22 cellular contexts compared by ENCODE assay signal in genomic region chr1:168312718-168313604, GRCh38. TPM values are rescaled to one million over a fixed set of nuclear protein-coding genes. Genes with fewer than 3 reads are reported as not detected.
DNase-seq lines count a peak whose midpoint lies in the region; ATAC-seq and FAIRE-seq lines count a peak whose summit lies in the region.
"Had no signal": no experiment of that assay in that cellular context is flagged by ENCODE, and none has a peak within 500 bp of the region (broad histone marks: within the 10 kb centered on the region; RNA-seq: fewer than 3 reads in every experiment).

No MANE protein-coding gene starts in this region.

- peak; percentile 26 for DNase-seq in NK-92 treated with Interleukin-12 subunit alpha and Interleukin-12 subunit beta, amount 100 ng/mL, for 24 hours (lab: John Stamatoyannopoulos, UW)
- DNase-seq in NK-92 (lab: John Stamatoyannopoulos, UW; ENCODE audit: unreplicated experiment) (no peak), putamen (ENCODE audit: low spot score) (peak; percentile 20), small intestine (no peak), NCI-H1417 treated with DMSO at 0.1 percent for 48 hours (lab: John Stamatoyannopoulos, UW) (no peak)
- no peak for DNase-seq in activated T-helper 2 cell treated with anti-CD3 and anti-CD28 coated beads, Interferon-gamma antibody, Interleukin-2, Interleukin-4, amounts not matched to agents 10 μg/mL and 5 μg/mL and 100 μg/mL, durations not matched to agents 14 hours and 24 hours and 36 hours (ENCODE audit: low spot score)
- DNase-seq: activated T-cell treated with anti-CD3 and anti-CD28 coated beads, Interleukin-2, amount 50 U/mL, for 1 hour; CD4-positive, CD25-positive, alpha-beta regulatory T cell; GOT3; lower lobe of right lung; NCI-H1694 treated with DMSO at 0.1 percent for 48 hours; NCI-H510A treated with DMSO at 0.1 percent for 48 hours; nephron progenitor cell; retina; T-cell; uterus had no signal

- no peaks in the 10 kb centered on the region for H3K9me3 ChIP-seq in small intestine (ENCODE audit: control insufficient read depth, low read depth)
- H3K9me3 ChIP-seq: A549, ascending aorta, lower lobe of right lung, uterus had no signal

- H3K9me3 Mint-ChIP-seq in activated T-helper 2 cell treated with anti-CD3 and anti-CD28 coated beads, Interferon-gamma antibody, Interleukin-2, Interleukin-4, amounts not matched to agents 10 μg/mL and 5 μg/mL and 100 μg/mL, durations not matched to agents 14 hours and 24 hours and 36 hours = no peaks in the 10 kb centered on the region
- H3K9me3 Mint-ChIP-seq: IgD-negative memory B cell, nephron progenitor cell, T-cell had no signal

- H3K27me3 ChIP-seq in small intestine (ENCODE audit: control insufficient read depth in 2 of 2, insufficient read depth in 2 of 2, low read length in 2 of 2) = no peaks in the 10 kb centered on the region
- H3K27me3 ChIP-seq: ascending aorta, uterus had no signal

- H3K27me3 Mint-ChIP-seq in activated T-helper 2 cell treated with anti-CD3 and anti-CD28 coated beads, Interferon-gamma antibody, Interleukin-2, Interleukin-4, amounts not matched to agents 10 μg/mL and 5 μg/mL and 100 μg/mL, durations not matched to agents 14 hours and 24 hours and 36 hours (ENCODE audit: low read depth) = no peaks in the 10 kb centered on the region
- H3K27me3 Mint-ChIP-seq: CD4-positive, CD25-positive, alpha-beta regulatory T cell; IgD-negative memory B cell; T-cell had no signal

- H3K4me3 Mint-ChIP-seq in activated T-helper 2 cell treated with anti-CD3 and anti-CD28 coated beads, Interferon-gamma antibody, Interleukin-2, Interleukin-4, amounts not matched to agents 10 μg/mL and 5 μg/mL and 100 μg/mL, durations not matched to agents 14 hours and 24 hours and 36 hours (ENCODE audit: low read depth) = no peak overlapping the region
- H3K4me3 Mint-ChIP-seq: CD4-positive, CD25-positive, alpha-beta regulatory T cell; IgD-negative memory B cell; nephron progenitor cell; T-cell had no signal

- H3K27ac ChIP-seq in small intestine (ENCODE audit: low read depth in 1 of 2, low read length in 1 of 2) = no peak overlapping the region
- H3K27ac ChIP-seq: ascending aorta, lower lobe of right lung, uterus had no signal

- H3K36me3 ChIP-seq in small intestine (ENCODE audit: control insufficient read depth in 2 of 2, insufficient read depth in 2 of 2, low read length in 2 of 2) = peaks cover 0 to 3% of the 10 kb centered on the region in 2 donors
- H3K36me3 ChIP-seq: uterus had no signal

- no peaks in the 10 kb centered on the region for H3K4me1 ChIP-seq in small intestine (ENCODE audit: control insufficient read depth in 2 of 2, insufficient read depth in 1 of 2, low read depth in 1 of 2, low read length in 1 of 2)
- H3K4me1 ChIP-seq: A549, ascending aorta, lower lobe of right lung, uterus had no signal

- peaks cover 29% of the 10 kb centered on the region for H3K4me1 Mint-ChIP-seq in activated T-helper 2 cell treated with anti-CD3 and anti-CD28 coated beads, Interferon-gamma antibody, Interleukin-2, Interleukin-4, amounts not matched to agents 10 μg/mL and 5 μg/mL and 100 μg/mL, durations not matched to agents 14 hours and 24 hours and 36 hours (ENCODE audit: low read depth)
- H3K4me1 Mint-ChIP-seq: CD4-positive, CD25-positive, alpha-beta regulatory T cell; IgD-negative memory B cell; nephron progenitor cell had no signal

- no peak overlapping the region for H3K4me3 ChIP-seq in small intestine (ENCODE audit: low read depth in 1 of 2, low read length in 2 of 2)
- H3K4me3 ChIP-seq: A549, ascending aorta, lower lobe of right lung, uterus had no signal

- FAIRE-seq in small intestine (lab: Jason Lieb, UNC) = no peak
- FAIRE-seq: A549, G401.6 had no signal

- ATAC-seq in HG03378 (IDR thresholded peaks at IDR 0.05; ENCODE audit: unreplicated experiment) (peak; percentile 56), GM18861 (IDR thresholded peaks at IDR 0.05; ENCODE audit: unreplicated experiment) (no peak)
- ATAC-seq: T-cell had no signal

- 91 to 93% (median 91%) methylated on average over 12 of the region's 12 CpGs for WGBS in small intestine, 3 donors

- intact Hi-C loops in activated T-helper 2 cell treated with anti-CD3 and anti-CD28 coated beads, Interferon-gamma antibody, Interleukin-2, Interleukin-4, amounts not matched to agents 10 μg/mL and 5 μg/mL and 100 μg/mL, durations not matched to agents 14 hours and 24 hours and 36 hours (cut with micrococcal nuclease) = no loop called here

- H3K36me3 Mint-ChIP-seq in activated T-helper 2 cell treated with anti-CD3 and anti-CD28 coated beads, Interferon-gamma antibody, Interleukin-2, Interleukin-4, amounts not matched to agents 10 μg/mL and 5 μg/mL and 100 μg/mL, durations not matched to agents 14 hours and 24 hours and 36 hours (ENCODE audit: low read depth) = peaks cover 34% of the 10 kb centered on the region

- H3K27ac Mint-ChIP-seq in activated T-helper 2 cell treated with anti-CD3 and anti-CD28 coated beads, Interferon-gamma antibody, Interleukin-2, Interleukin-4, amounts not matched to agents 10 μg/mL and 5 μg/mL and 100 μg/mL, durations not matched to agents 14 hours and 24 hours and 36 hours = peak overlapping the region; percentile 29
- H3K27ac Mint-ChIP-seq: CD4-positive, CD25-positive, alpha-beta regulatory T cell; IgD-negative memory B cell; nephron progenitor cell; T-cell had no signal

RNA-seq across cellular contexts. Expression of gene TBX19, which starts 32.3 kb away (rescaled TPM):
- 6.5 and 7.6 TPM in 2 replicates for total RNA-seq in activated T-helper 2 cell treated with anti-CD3 and anti-CD28 coated beads, Interferon-gamma antibody, Interleukin-2, Interleukin-4, amounts not matched to agents 10 μg/mL and 5 μg/mL and 100 μg/mL, durations not matched to agents 14 hours and 24 hours and 36 hours
- polyA plus RNA-seq in small intestine = 1 to 10 TPM in 1 of 3 donors, under 1 TPM in 2; 0.67 to 1.4 (median 0.73) TPM

Comparison
In these comparisons a context has a peak if more than half of its experiments do, and no peak if none do; other contexts are left out.
1. DNase-seq: peak in NK-92 treated with Interleukin-12 subunit alpha and Interleukin-12 subunit beta, amount 100 ng/mL, for 24 hours (single experiment) and putamen (single experiment); none in NK-92 (single experiment), activated T-helper 2 cell treated with anti-CD3 and anti-CD28 coated beads, Interferon-gamma antibody, Interleukin-2, Interleukin-4, amounts not matched to agents 10 μg/mL and 5 μg/mL and 100 μg/mL, durations not matched to agents 14 hours and 24 hours and 36 hours (single experiment), small intestine (single experiment) and NCI-H1417 treated with DMSO at 0.1 percent for 48 hours (single experiment).